In genomic region chr9:121782514-121783110, GRCh38 we compare ENCODE assay signal across 24 cellular contexts.
A peak's percentile ranks its signal among the peaks of the same experiment; 100 is the strongest.
DNase-seq lines count a peak whose midpoint lies in the region; ATAC-seq and TF ChIP-seq lines count a peak whose summit lies in the region.
"Had no signal": no experiment of that assay in that cellular context is flagged by ENCODE, and none has a peak within 500 bp of the region (broad histone marks: within the 10 kb centered on the region; RNA-seq: fewer than 3 reads in every experiment).

No MANE protein-coding gene starts in this region.

- no peaks in the 10 kb centered on the region for H3K36me3 Mint-ChIP-seq in activated naive CD4-positive, alpha-beta T cell treated with anti-CD3 and anti-CD28 coated beads, Interleukin-2, amount 10 ng/mL, durations not matched to agents 7 days and 5 days
- peaks cover 46% of the 10 kb centered on the region for H3K36me3 Mint-ChIP-seq in brain
- H3K36me3 Mint-ChIP-seq: activated naive CD4-positive, alpha-beta T cell treated with anti-CD3 and anti-CD28 coated beads, Interleukin-2, amount 50 U/mL, for 72 hours had no signal

- H3K27me3 Mint-ChIP-seq in activated naive CD4-positive, alpha-beta T cell treated with anti-CD3 and anti-CD28 coated beads, Interleukin-2, amount 10 ng/mL, durations not matched to agents 7 days and 5 days = peaks cover 50% of the 10 kb centered on the region
- H3K27me3 Mint-ChIP-seq in brain = peaks cover 5% of the 10 kb centered on the region

- CTCF ChIA-PET in activated naive CD4-positive, alpha-beta T cell treated with anti-CD3 and anti-CD28 coated beads, Interleukin-2, amount 10 ng/mL, durations not matched to agents 7 days and 5 days (lab: Charles Lee) = interaction anchor here (0.6 kb wide), 1 partner anchor 238 kb away, joined by 4 read pairs; no protein-coding TSS in a partner anchor

- 89% methylated on average over 17 of the region's 17 CpGs for WGBS in thymus

- H3K4me3 Mint-ChIP-seq in activated naive CD4-positive, alpha-beta T cell treated with anti-CD3 and anti-CD28 coated beads, Interleukin-2, amount 10 ng/mL, durations not matched to agents 7 days and 5 days = no peak overlapping the region
- no peak overlapping the region for H3K4me3 Mint-ChIP-seq in brain
- H3K4me3 Mint-ChIP-seq: stimulated activated naive CD8-positive, alpha-beta T cell treated with anti-CD3 and anti-CD28 coated beads, Interleukin-15, amount 100 ng/mL, for 72 hours had no signal

- H3K4me3 ChIP-seq in thymus (ENCODE audit: low read length) = no peak overlapping the region
- H3K4me3 ChIP-seq: lung, MG63, upper lobe of left lung had no signal

- no peaks in the 10 kb centered on the region for H3K9me3 Mint-ChIP-seq in activated naive CD4-positive, alpha-beta T cell treated with anti-CD3 and anti-CD28 coated beads, Interleukin-2, amount 10 ng/mL, durations not matched to agents 7 days and 5 days
- H3K9me3 Mint-ChIP-seq in brain = peaks cover 3 to 20% (median 6%) of the 10 kb centered on the region in 5 experiments

- peaks cover 22% of the 10 kb centered on the region for H3K4me1 ChIP-seq in thymus (ENCODE audit: control insufficient read depth, insufficient read depth, low read length)
- H3K4me1 ChIP-seq: Caco-2 had no signal

- H3K27ac ChIP-seq in thymus (ENCODE audit: low read depth) = peak overlapping the region; percentile 36
- H3K27ac ChIP-seq: neutrophil, upper lobe of left lung had no signal

- peaks cover 34% of the 10 kb centered on the region for H3K4me1 Mint-ChIP-seq in activated naive CD4-positive, alpha-beta T cell treated with anti-CD3 and anti-CD28 coated beads, Interleukin-2, amount 10 ng/mL, durations not matched to agents 7 days and 5 days
- H3K4me1 Mint-ChIP-seq in brain = peaks cover 86% of the 10 kb centered on the region

- ATAC-seq in left lobe of liver (peak; percentile 90), HG03045 (IDR thresholded peaks at IDR 0.05; ENCODE audit: unreplicated experiment) (no peak)
- ATAC-seq: activated naive CD4-positive, alpha-beta T cell treated with anti-CD3 and anti-CD28 coated beads, Interleukin-2, amount 50 U/mL, for 72 hours; esophagus mucosa had no signal

- TF ChIP-seq CTCF in brain (conservative IDR thresholded peaks at IDR 0.05) = no peak

- H3K9me3 ChIP-seq in thymus (ENCODE audit: control insufficient read depth) = no peaks in the 10 kb centered on the region
- H3K9me3 ChIP-seq: Caco-2, neutrophil, upper lobe of left lung had no signal

- peak overlapping the region; percentile 88 for H3K27ac Mint-ChIP-seq in activated naive CD4-positive, alpha-beta T cell treated with anti-CD3 and anti-CD28 coated beads, Interleukin-2, amount 10 ng/mL, durations not matched to agents 7 days and 5 days
- peak overlapping the region in 4 of 5 experiments; percentile 74 to 98 (median 92) for H3K27ac Mint-ChIP-seq in brain
- H3K27ac Mint-ChIP-seq: activated naive CD4-positive, alpha-beta T cell treated with anti-CD3 and anti-CD28 coated beads, Interleukin-2, amount 50 U/mL, for 72 hours had no signal

- peaks cover 13% of the 10 kb centered on the region for H3K36me3 ChIP-seq in thymus (ENCODE audit: control insufficient read depth, insufficient read depth)
- H3K36me3 ChIP-seq: neutrophil had no signal

- H3K27me3 ChIP-seq in thymus (ENCODE audit: control insufficient read depth, insufficient read depth) = no peaks in the 10 kb centered on the region
- H3K27me3 ChIP-seq: MG63, upper lobe of left lung had no signal

- DNase-seq in activated naive CD4-positive, alpha-beta T cell treated with anti-CD3 and anti-CD28 coated beads, Interleukin-2, amount 10 ng/mL, durations not matched to agents 7 days and 5 days = no peak
- no peak for DNase-seq in activated naive CD4-positive, alpha-beta T cell (lab: John Stamatoyannopoulos, UW)
- DNase-seq in left lobe of liver (ENCODE audit: low spot score) = peak; percentile 56
- no peak for DNase-seq in HUDEP-2 (lab: John Stamatoyannopoulos, UW; ENCODE audit: unreplicated experiment in 76 of 76)
- no peak for DNase-seq in DMS53 (lab: John Stamatoyannopoulos, UW)
- DNase-seq: activated CD4-positive, alpha-beta T cell treated with anti-CD3 and anti-CD28 coated beads for 48 hours; activated CD8-positive, alpha-beta memory T cell treated with anti-CD3 and anti-CD28 coated beads, Interleukin-2, amount 50 U/mL, for 4 hours; cerebellar nuclear complex; effector CD8-positive, alpha-beta T cell; foreskin melanocyte; MG63; NCI-H2081; NCI-H226; stimulated activated naive CD8-positive, alpha-beta T cell treated with anti-CD3 and anti-CD28 coated beads, Interleukin-15, amount 100 ng/mL, for 72 hours; T-helper 2 cell had no signal
